14 cellular contexts compared by ENCODE assay signal in genomic region chr14:73188501-73188903, GRCh38. TPM values are rescaled to one million over a fixed set of nuclear protein-coding genes. Genes with fewer than 3 reads are reported as not detected.
A peak's percentile ranks its signal among the peaks of the same experiment; 100 is the strongest.
DNase-seq lines count a peak whose midpoint lies in the region; ATAC-seq and TF ChIP-seq lines count a peak whose summit lies in the region.
"Had no signal": no experiment of that assay in that cellular context is flagged by ENCODE, and none has a peak within 500 bp of the region (broad histone marks: within the 10 kb centered on the region; RNA-seq: fewer than 3 reads in every experiment).

No MANE protein-coding gene starts in this region.

- no peaks in the 10 kb centered on the region for H3K27me3 ChIP-seq in mammary epithelial cell (ENCODE audit: insufficient read depth, low read length)
- H3K27me3 ChIP-seq in tibial nerve, result no peaks in the 10 kb centered on the region

- DNase-seq in EH (ENCODE audit: low read depth), result peak; percentile 88
- peak; percentile 18 for DNase-seq in NB4 (ENCODE audit: low read depth)
- peak; percentile 50 for DNase-seq in mammary epithelial cell
- no peak for DNase-seq in memory B cell (ENCODE audit: low spot score in 2 of 2)
- DNase-seq in tibial nerve (ENCODE audit: low spot score in 2 of 2), result no peak
- DNase-seq: activated B cell treated with CpG ODN at 0.5 μM for 24 hours; CD4-positive, alpha-beta memory T cell; effector CD8-positive, alpha-beta T cell; NCI-H2107 had no signal

- peaks cover 9% of the 10 kb centered on the region for H3K36me3 ChIP-seq in mammary epithelial cell (ENCODE audit: insufficient read depth, low read length)
- peaks cover 2 to 70% (median 10%) of the 10 kb centered on the region in 3 donors for H3K36me3 ChIP-seq in tibial nerve

- no peak for TF ChIP-seq EP300 in tibial nerve (IDR thresholded peaks at IDR 0.05)

- H3K27ac Mint-ChIP-seq in memory B cell, result peak overlapping the region; percentile 50
- H3K27ac Mint-ChIP-seq: activated B cell treated with CpG ODN at 0.5 μM for 24 hours had no signal

- no peaks in the 10 kb centered on the region for H3K9me3 Mint-ChIP-seq in memory B cell
- H3K9me3 Mint-ChIP-seq: activated B cell treated with CpG ODN at 0.5 μM for 24 hours; CD4-positive, alpha-beta memory T cell had no signal

- peaks cover 22% of the 10 kb centered on the region for H3K36me3 Mint-ChIP-seq in memory B cell

- no peaks in the 10 kb centered on the region for H3K4me1 Mint-ChIP-seq in memory B cell
- H3K4me1 Mint-ChIP-seq: activated B cell treated with CpG ODN at 0.5 μM for 24 hours had no signal

- TF ChIP-seq POLR2A in NB4 (IDR thresholded peaks at IDR 0.05; ENCODE audit: extremely low read depth, insufficient read length) (no peak), tibial nerve (IDR thresholded peaks at IDR 0.05) (no peak)

- H3K27ac ChIP-seq in mammary epithelial cell (ENCODE audit: insufficient read depth, low read depth, low read length) (no peak overlapping the region), tibial nerve (no peak overlapping the region)
- H3K27ac ChIP-seq: KMS-11, skin epidermis had no signal

- H4K20me1 ChIP-seq in mammary epithelial cell (ENCODE audit: insufficient read depth, low read length), result no peaks in the 10 kb centered on the region

- no peaks in the 10 kb centered on the region for H3K79me2 ChIP-seq in mammary epithelial cell (ENCODE audit: insufficient read depth, low read length)

- H3K4me3 ChIP-seq in NB4 (ENCODE audit: low read depth, low read length), result no peak overlapping the region
- H3K4me3 ChIP-seq in mammary epithelial cell (replicated peaks in 1 of 3; ENCODE audit: insufficient read depth in 1 of 3, low read depth in 2 of 3, low read length in 3 of 3), result no peak overlapping the region
- no peak overlapping the region for H3K4me3 ChIP-seq in tibial nerve
- H3K4me3 ChIP-seq: skin epidermis had no signal

- CTCF ChIA-PET in mammary epithelial cell (lab: Charles Lee; ENCODE audit: low non-redundant PET), result no interaction called here

- no peak overlapping the region for H2AFZ ChIP-seq in mammary epithelial cell (ENCODE audit: low read depth, low read length)

- H3K9ac ChIP-seq in mammary epithelial cell (ENCODE audit: insufficient read depth, low read length), result no peak overlapping the region
- H3K9ac ChIP-seq: KMS-11 had no signal

- H3K4me3 Mint-ChIP-seq in memory B cell, result no peak overlapping the region
- H3K4me3 Mint-ChIP-seq: activated B cell treated with CpG ODN at 0.5 μM for 24 hours; CD4-positive, alpha-beta memory T cell had no signal

- H3K4me2 ChIP-seq in mammary epithelial cell (ENCODE audit: insufficient read depth, low read depth, low read length), result no peak overlapping the region
- H3K4me2 ChIP-seq: KMS-11 had no signal

- H3K27me3 Mint-ChIP-seq in memory B cell, result no peaks in the 10 kb centered on the region
- H3K27me3 Mint-ChIP-seq: activated B cell treated with CpG ODN at 0.5 μM for 24 hours; CD4-positive, alpha-beta memory T cell had no signal

- H3K9me3 ChIP-seq in mammary epithelial cell (replicated peaks; ENCODE audit: insufficient read depth, low read length) (no peaks in the 10 kb centered on the region), tibial nerve (no peaks in the 10 kb centered on the region)

- TF ChIP-seq CTCF in NB4 (IDR thresholded peaks at IDR 0.05; ENCODE audit: low read depth, low read length) (no peak), mammary epithelial cell (conservative IDR thresholded peaks at IDR 0.05 in 1 of 2, IDR thresholded peaks at IDR 0.05 in 1 of 2; ENCODE audit: extremely low read depth in 1 of 2, insufficient read depth in 1 of 2, low read depth in 1 of 2, low read length in 2 of 2) (no peak), tibial nerve (IDR thresholded peaks at IDR 0.05) (no peak)

- dilution Hi-C loops in mammary epithelial cell (cut with HindIII; ENCODE audit: low sequenced_read_pairs), result no loop called here

- in situ Hi-C loops in mammary epithelial cell (cut with MboI; ENCODE audit: low sequenced_read_pairs in 2 of 2), result no loop called here

- no TSS peak for BruUV-seq in mammary epithelial cell (replicated peaks; lab: Mats Ljungman, UMichigan)

- 78% methylated on average over 3 of the region's 3 CpGs for WGBS in mammary epithelial cell (ENCODE audit: low coverage, missing lambda C conversion rate)
- 93 to 94% methylated on average over 3 of the region's 3 CpGs for WGBS in tibial nerve, 2 donors

- no peak for ATAC-seq in memory B cell (ENCODE audit: low read depth)
- ATAC-seq in HG03039 (IDR thresholded peaks at IDR 0.05; ENCODE audit: unreplicated experiment), result no peak
- ATAC-seq in GM18498 (IDR thresholded peaks at IDR 0.05; ENCODE audit: unreplicated experiment), result no peak
- no peak for ATAC-seq in HG02759 (IDR thresholded peaks at IDR 0.05; ENCODE audit: unreplicated experiment)

- intact Hi-C loops in mammary epithelial cell (cut with micrococcal nuclease), result no loop called here

- H3K4me1 ChIP-seq in mammary epithelial cell (ENCODE audit: insufficient read depth, low read length), result peaks cover 4% of the 10 kb centered on the region
- H3K4me1 ChIP-seq in tibial nerve, result no peaks in the 10 kb centered on the region

RNA-seq across cellular contexts. Expression of gene PAPLN, which starts 48.8 kb away (rescaled TPM):
- total RNA-seq in mammary epithelial cell, result 10 to 100 TPM in 1 of 2 donors, 1 to 10 TPM in 1; 6.0 to 15.0 TPM
- 5.3 TPM for polyA plus RNA-seq in mammary epithelial cell
- 1.8 TPM for polyA minus RNA-seq in mammary epithelial cell
- total RNA-seq in tibial nerve, result 100 to 1,000 TPM in 3 of 4 donors, 10 to 100 TPM in 1; 96.6 to 314 (median 206) TPM

RNA-seq across cellular contexts. Expression of gene PSEN1, which starts 52.2 kb away (rescaled TPM):
- 10 to 100 TPM; 60.4 to 69.8 TPM for total RNA-seq in mammary epithelial cell
- polyA plus RNA-seq in mammary epithelial cell, result 12.6 TPM
- polyA minus RNA-seq in mammary epithelial cell, result 168 TPM
- 10 to 100 TPM; 39.6 to 77.6 (median 47.4) TPM for total RNA-seq in tibial nerve

Comparison
In these comparisons a context has a peak if more than half of its experiments do, and no peak if none do; other contexts are left out.
1. DNase-seq: peak in EH (single experiment), NB4 (single experiment) and mammary epithelial cell (single experiment); none in memory B cell (0 of 2) and tibial nerve (0 of 2).
2. RNA of gene PAPLN, which starts 48.8 kb away (total RNA-seq): 96.6 to 314 TPM in tibial nerve; 6.0 to 15.0 TPM in mammary epithelial cell; every median in the first group is over 4 times any median in the second.